ENCODE assay signal across 1 cellular context in the genomic region with DNA sequence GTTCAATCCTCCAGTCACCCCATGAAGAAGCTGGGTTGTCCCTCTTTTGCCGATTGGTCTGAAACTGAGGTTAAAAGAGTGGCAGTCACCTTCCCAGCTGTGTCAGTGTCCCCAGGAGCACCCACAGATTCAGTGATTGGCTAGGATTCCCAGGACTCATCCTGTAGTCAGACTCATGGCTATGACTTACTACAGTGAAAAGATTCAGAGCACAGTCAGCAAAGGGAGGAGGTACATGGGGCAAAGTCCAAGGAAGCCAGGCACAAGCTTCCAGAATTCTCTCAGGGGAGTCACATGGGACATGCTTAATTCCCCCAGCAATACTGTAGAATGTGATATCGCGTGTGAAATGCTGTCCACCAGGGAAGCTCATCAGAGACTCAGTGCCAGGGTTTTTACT.
TF ChIP-seq lines count a peak whose summit lies in the region.

No MANE protein-coding gene starts in this region.

TF ChIP-seq in HepG2, 621 proteins besides CTCF, POLR2A, EP300 and RAD21:
- TF ChIP-seq MAFK (conservative IDR thresholded peaks at IDR 0.05 in 1 of 2, IDR thresholded peaks at IDR 0.05 in 1 of 2; ENCODE audit: low read length in 2 of 2): peak; percentile 19 to 22; a peak in 1 of 4 replicates
- no peak for TF ChIP-seq HNRNPK (IDR thresholded peaks at IDR 0.05; ENCODE audit: low read depth, low read length, poor library complexity, severe bottlenecking)
- TF ChIP-seq ZNF510 (CRISPR knock-in tag; IDR thresholded peaks at IDR 0.05; ENCODE audit: low read depth): no peak
- TF ChIP-seq, protein P1, sequence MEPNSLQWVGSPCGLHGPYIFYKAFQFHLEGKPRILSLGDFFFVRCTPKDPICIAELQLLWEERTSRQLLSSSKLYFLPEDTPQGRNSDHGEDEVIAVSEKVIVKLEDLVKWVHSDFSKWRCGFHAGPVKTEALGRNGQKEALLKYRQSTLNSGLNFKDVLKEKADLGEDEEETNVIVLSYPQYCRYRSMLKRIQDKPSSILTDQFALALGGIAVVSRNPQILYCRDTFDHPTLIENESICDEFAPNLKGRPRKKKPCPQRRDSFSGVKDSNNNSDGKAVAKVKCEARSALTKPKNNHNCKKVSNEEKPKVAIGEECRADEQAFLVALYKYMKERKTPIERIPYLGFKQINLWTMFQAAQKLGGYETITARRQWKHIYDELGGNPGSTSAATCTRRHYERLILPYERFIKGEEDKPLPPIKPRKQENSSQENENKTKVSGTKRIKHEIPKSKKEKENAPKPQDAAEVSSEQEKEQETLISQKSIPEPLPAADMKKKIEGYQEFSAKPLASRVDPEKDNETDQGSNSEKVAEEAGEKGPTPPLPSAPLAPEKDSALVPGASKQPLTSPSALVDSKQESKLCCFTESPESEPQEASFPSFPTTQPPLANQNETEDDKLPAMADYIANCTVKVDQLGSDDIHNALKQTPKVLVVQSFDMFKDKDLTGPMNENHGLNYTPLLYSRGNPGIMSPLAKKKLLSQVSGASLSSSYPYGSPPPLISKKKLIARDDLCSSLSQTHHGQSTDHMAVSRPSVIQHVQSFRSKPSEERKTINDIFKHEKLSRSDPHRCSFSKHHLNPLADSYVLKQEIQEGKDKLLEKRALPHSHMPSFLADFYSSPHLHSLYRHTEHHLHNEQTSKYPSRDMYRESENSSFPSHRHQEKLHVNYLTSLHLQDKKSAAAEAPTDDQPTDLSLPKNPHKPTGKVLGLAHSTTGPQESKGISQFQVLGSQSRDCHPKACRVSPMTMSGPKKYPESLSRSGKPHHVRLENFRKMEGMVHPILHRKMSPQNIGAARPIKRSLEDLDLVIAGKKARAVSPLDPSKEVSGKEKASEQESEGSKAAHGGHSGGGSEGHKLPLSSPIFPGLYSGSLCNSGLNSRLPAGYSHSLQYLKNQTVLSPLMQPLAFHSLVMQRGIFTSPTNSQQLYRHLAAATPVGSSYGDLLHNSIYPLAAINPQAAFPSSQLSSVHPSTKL (CRISPR knock-in tag; IDR thresholded peaks at IDR 0.05): 0 out of 2 replicates have a peak, but pooled peaks have one; percentile 27
- TF ChIP-seq, protein P2, sequence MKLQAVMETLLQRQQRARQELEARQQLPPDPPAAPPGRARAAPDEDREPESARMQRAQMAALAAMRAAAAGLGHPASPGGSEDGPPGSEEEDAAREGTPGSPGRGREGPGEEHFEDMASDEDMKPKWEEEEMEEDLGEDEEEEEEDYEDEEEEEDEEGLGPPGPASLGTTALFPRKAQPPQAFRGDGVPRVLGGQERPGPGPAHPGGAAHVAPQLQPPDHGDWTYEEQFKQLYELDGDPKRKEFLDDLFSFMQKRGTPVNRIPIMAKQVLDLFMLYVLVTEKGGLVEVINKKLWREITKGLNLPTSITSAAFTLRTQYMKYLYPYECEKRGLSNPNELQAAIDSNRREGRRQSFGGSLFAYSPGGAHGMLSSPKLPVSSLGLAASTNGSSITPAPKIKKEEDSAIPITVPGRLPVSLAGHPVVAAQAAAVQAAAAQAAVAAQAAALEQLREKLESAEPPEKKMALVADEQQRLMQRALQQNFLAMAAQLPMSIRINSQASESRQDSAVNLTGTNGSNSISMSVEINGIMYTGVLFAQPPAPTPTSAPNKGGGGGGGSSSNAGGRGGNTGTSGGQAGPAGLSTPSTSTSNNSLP (IDR thresholded peaks at IDR 0.05; ENCODE audit: low read depth, low read length): no peak
- TF ChIP-seq HNF4A (CRISPR knock-in tag; IDR thresholded peaks at IDR 0.05): peak; percentile 54
- TF ChIP-seq SMC3 (IDR thresholded peaks at IDR 0.05; ENCODE audit: low read length): no peak
- TF ChIP-seq ZNF263 (CRISPR knock-in tag; IDR thresholded peaks at IDR 0.05): peak; percentile 78
- TF ChIP-seq ZNF569 (CRISPR knock-in tag; IDR thresholded peaks at IDR 0.05; ENCODE audit: borderline replicate concordance): no peak
- no peak for TF ChIP-seq CBFB (CRISPR knock-in tag; IDR thresholded peaks at IDR 0.05)
- TF ChIP-seq, protein P3, sequence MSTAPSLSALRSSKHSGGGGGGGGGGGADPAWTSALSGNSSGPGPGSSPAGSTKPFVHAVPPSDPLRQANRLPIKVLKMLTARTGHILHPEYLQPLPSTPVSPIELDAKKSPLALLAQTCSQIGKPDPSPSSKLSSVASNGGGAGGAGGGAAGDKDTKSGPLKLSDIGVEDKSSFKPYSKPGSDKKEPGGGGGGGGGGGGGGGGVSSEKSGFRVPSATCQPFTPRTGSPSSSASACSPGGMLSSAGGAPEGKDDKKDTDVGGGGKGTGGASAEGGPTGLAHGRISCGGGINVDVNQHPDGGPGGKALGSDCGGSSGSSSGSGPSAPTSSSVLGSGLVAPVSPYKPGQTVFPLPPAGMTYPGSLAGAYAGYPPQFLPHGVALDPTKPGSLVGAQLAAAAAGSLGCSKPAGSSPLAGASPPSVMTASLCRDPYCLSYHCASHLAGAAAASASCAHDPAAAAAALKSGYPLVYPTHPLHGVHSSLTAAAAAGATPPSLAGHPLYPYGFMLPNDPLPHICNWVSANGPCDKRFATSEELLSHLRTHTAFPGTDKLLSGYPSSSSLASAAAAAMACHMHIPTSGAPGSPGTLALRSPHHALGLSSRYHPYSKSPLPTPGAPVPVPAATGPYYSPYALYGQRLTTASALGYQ (CRISPR knock-in tag; IDR thresholded peaks at IDR 0.05): no peak
- TF ChIP-seq SAP130 (CRISPR knock-in tag; IDR thresholded peaks at IDR 0.05; ENCODE audit: low read depth): 0 out of 2 replicates have a peak, but pooled peaks have one; percentile 26
- TF ChIP-seq MAFF (IDR thresholded peaks at IDR 0.05; ENCODE audit: low read depth, low read length): peak; percentile 27; the same call in 1 of the 2 replicates
- no peak for TF ChIP-seq ZNF367 (CRISPR knock-in tag; IDR thresholded peaks at IDR 0.05; ENCODE audit: borderline replicate concordance)
- TF ChIP-seq U2AF1 (optimal IDR thresholded peaks at IDR 0.05; ENCODE audit: low read depth, low read length): no peak
